ENCODE assay signal across 1 cellular context in genomic region chr15:64423970-64424369, GRCh38.
TF ChIP-seq lines count a peak whose summit lies in the region.

No MANE protein-coding gene starts in this region.

TF ChIP-seq in GM12878, 131 proteins besides CTCF, POLR2A, EP300 and RAD21 (continues in another document):
- TF ChIP-seq CHD2 (IDR thresholded peaks at IDR 0.05; ENCODE audit: borderline replicate concordance, low read depth, low read length): peak; percentile 43; the same call in 1 of the 2 replicates
- peak; percentile 90 for TF ChIP-seq DPF2 (IDR thresholded peaks at IDR 0.05)
- TF ChIP-seq ZNF217 (IDR thresholded peaks at IDR 0.05): peak; percentile 36; the same call in 1 of the 2 replicates
- TF ChIP-seq ZNF622 (IDR thresholded peaks at IDR 0.05): no peak
- peak; percentile 74 for TF ChIP-seq RUNX3 (IDR thresholded peaks at IDR 0.05; ENCODE audit: low read length)
- no peak for TF ChIP-seq SIN3A (IDR thresholded peaks at IDR 0.05; ENCODE audit: low read depth, low read length)
- no peak for TF ChIP-seq CEBPB (IDR thresholded peaks at IDR 0.05; ENCODE audit: borderline replicate concordance in 1 of 2, low read depth in 2 of 2, low read length in 2 of 2)
- TF ChIP-seq BHLHE40 (IDR thresholded peaks at IDR 0.05; ENCODE audit: borderline replicate concordance in 1 of 2, low read depth in 2 of 2, low read length in 1 of 2): peak; percentile 15 to 34; a peak in 1 of 4 replicates
- no peak for TF ChIP-seq SUPT20H (IDR thresholded peaks at IDR 0.05; ENCODE audit: borderline replicate concordance, control insufficient read depth, low read depth, low read length)
- peak; percentile 56; the same call in 1 of the 2 replicates for TF ChIP-seq BCL11A (IDR thresholded peaks at IDR 0.05; ENCODE audit: low read depth, low read length)
- TF ChIP-seq GABPA (IDR thresholded peaks at IDR 0.05; ENCODE audit: low read depth): no peak
- TF ChIP-seq SKIL (IDR thresholded peaks at IDR 0.05; ENCODE audit: low read depth, poor library complexity, severe bottlenecking): peak; percentile 81
- peak; percentile 95 for TF ChIP-seq MTA2 (IDR thresholded peaks at IDR 0.05; ENCODE audit: low read depth)
- peak; percentile 46; the same call in 1 of the 2 replicates for TF ChIP-seq BACH1 (IDR thresholded peaks at IDR 0.05; ENCODE audit: borderline replicate concordance)
- no peak for TF ChIP-seq SMAD1 (IDR thresholded peaks at IDR 0.05; ENCODE audit: low read depth, partially characterized antibody)
- TF ChIP-seq YY1 (IDR thresholded peaks at IDR 0.05; ENCODE audit: low read depth, low read length): no peak
- TF ChIP-seq NR2C1 (IDR thresholded peaks at IDR 0.05): no peak
- TF ChIP-seq TCF7 (IDR thresholded peaks at IDR 0.05; ENCODE audit: borderline replicate concordance): no peak
- TF ChIP-seq NR2C2 (IDR thresholded peaks at IDR 0.05; ENCODE audit: borderline replicate concordance, control insufficient read depth, insufficient read length, low read depth): no peak
- TF ChIP-seq CREB1 (IDR thresholded peaks at IDR 0.05; ENCODE audit: low read depth): peak; percentile 51; the same call in 1 of the 2 replicates
- TF ChIP-seq IRF4 (IDR thresholded peaks at IDR 0.05; ENCODE audit: low read depth, low read length): peak; percentile 64; the same call in 1 of the 2 replicates
- peak; percentile 41; the same call in 1 of the 2 replicates for TF ChIP-seq JUNB (IDR thresholded peaks at IDR 0.05)
- peak; percentile 44 for TF ChIP-seq MEF2B (IDR thresholded peaks at IDR 0.05; ENCODE audit: partially characterized antibody, poor library complexity, severe bottlenecking)
- peak; percentile 90 for TF ChIP-seq IKZF1 (conservative IDR thresholded peaks at IDR 0.05)
- peak; percentile 94 for TF ChIP-seq RELB (IDR thresholded peaks at IDR 0.05; ENCODE audit: low read depth)
- TF ChIP-seq CREM (IDR thresholded peaks at IDR 0.05; ENCODE audit: low read depth): peak; percentile 13; the same call in 1 of the 2 replicates
- TF ChIP-seq NBN (IDR thresholded peaks at IDR 0.05): peak; percentile 89
- TF ChIP-seq PAX5 (IDR thresholded peaks at IDR 0.05; ENCODE audit: borderline replicate concordance, low read depth, low read length): 0 out of 2 replicates have a peak, but pooled peaks have one; percentile 54
- TF ChIP-seq LARP7 (IDR thresholded peaks at IDR 0.05): no peak
- TF ChIP-seq ZNF687 (IDR thresholded peaks at IDR 0.05): 0 out of 2 replicates have a peak, but pooled peaks have one; percentile 7
- no peak for TF ChIP-seq POLR2AphosphoS5 (IDR thresholded peaks at IDR 0.05; ENCODE audit: low read length)
- TF ChIP-seq EED (IDR thresholded peaks at IDR 0.05; ENCODE audit: low read depth): peak; percentile 55; the same call in 1 of the 2 replicates
- 0 out of 2 replicates have a peak, but pooled peaks have one; percentile 29 for TF ChIP-seq ZNF384 (IDR thresholded peaks at IDR 0.05; ENCODE audit: borderline replicate concordance, low read depth, low read length)
- TF ChIP-seq IKZF2 (IDR thresholded peaks at IDR 0.05): peak; percentile 96 to 98
- peak; percentile 12; the same call in 1 of the 2 replicates for TF ChIP-seq PKNOX1 (IDR thresholded peaks at IDR 0.05)
- TF ChIP-seq MLLT1 (IDR thresholded peaks at IDR 0.05): 0 out of 2 replicates have a peak, but pooled peaks have one; percentile 63
- peak; percentile 92 for TF ChIP-seq SPI1 (IDR thresholded peaks at IDR 0.05; ENCODE audit: borderline replicate concordance, insufficient read depth, low read depth, low read length)
- no peak for TF ChIP-seq SMAD5 (IDR thresholded peaks at IDR 0.05; ENCODE audit: low read depth)
- TF ChIP-seq ZZZ3 (IDR thresholded peaks at IDR 0.05; ENCODE audit: control insufficient read depth, insufficient read length, low read depth): no peak
- peak; percentile 66; the same call in 1 of the 2 replicates for TF ChIP-seq NFIC (IDR thresholded peaks at IDR 0.05; ENCODE audit: low read depth, low read length)
- peak; percentile 58; the same call in 1 of the 2 replicates for TF ChIP-seq BMI1 (IDR thresholded peaks at IDR 0.05; ENCODE audit: borderline replicate concordance)
- TF ChIP-seq GATAD2B (conservative IDR thresholded peaks at IDR 0.05; ENCODE audit: low read depth): peak; percentile 50; the same call in 1 of the 2 replicates
- TF ChIP-seq NKRF (conservative IDR thresholded peaks at IDR 0.05): 0 out of 2 replicates have a peak, but pooled peaks have one; percentile 20
- TF ChIP-seq CUX1 (IDR thresholded peaks at IDR 0.05; ENCODE audit: insufficient replicate concordance, low read depth, low read length): no peak
- peak; percentile 70 for TF ChIP-seq ATF7 (IDR thresholded peaks at IDR 0.05; ENCODE audit: low read depth)
